In genomic region chr14:53473480-53473879, GRCh38 we compare ENCODE assay signal across 29 cellular contexts.
"Had no signal": no experiment of that assay in that cellular context is flagged by ENCODE, and none has a peak within 500 bp of the region (broad histone marks: within the 10 kb centered on the region; RNA-seq: fewer than 3 reads in every experiment).

No MANE protein-coding gene starts in this region.

- H3K9me3 Mint-ChIP-seq: activated CD4-positive, alpha-beta T cell treated with anti-CD3 and anti-CD28 coated beads, Interleukin-2, amount 10 ng/mL, durations not matched to agents 7 days and 5 days; activated naive CD4-positive, alpha-beta T cell treated with anti-CD3 and anti-CD28 coated beads, Interleukin-2, amount 50 U/mL, for 24 hours; activated T-helper 1 cell treated with anti-CD3 and anti-CD28 coated beads, Interleukin-12 subunit alpha, Interleukin-12 subunit beta, Interleukin-2, Interleukin-4 antibody, amounts not matched to agents 30 ng/mL and 10 ng/mL and 1 ng/mL, durations not matched to agents 14 hours and 24 hours and 36 hours had no signal

- ATAC-seq: activated CD8-positive, alpha-beta T cell treated with anti-CD3 and anti-CD28 coated beads, Interleukin-2, amount 10 ng/mL, durations not matched to agents 7 days and 5 days; gastrocnemius medialis; mucosa of descending colon; sciatic nerve; stimulated activated effector memory CD8-positive, alpha-beta T cell treated with anti-CD3 and anti-CD28 coated beads, Interleukin-12 subunit alpha, Interleukin-12 subunit beta, amount 100 ng/mL, for 72 hours had no signal

- H3K27ac ChIP-seq: esophagus squamous epithelium, gastrocnemius medialis, stomach, suprapubic skin, tibial nerve, vagina, VCaP had no signal

- H3K27ac Mint-ChIP-seq: activated CD4-positive, alpha-beta T cell treated with anti-CD3 and anti-CD28 coated beads, Interleukin-2, amount 10 ng/mL, durations not matched to agents 7 days and 5 days; activated CD8-positive, alpha-beta T cell treated with anti-CD3 and anti-CD28 coated beads, Interleukin-2, amount 10 ng/mL, durations not matched to agents 7 days and 5 days; activated naive CD4-positive, alpha-beta T cell treated with anti-CD3 and anti-CD28 coated beads, Interleukin-2, amount 50 U/mL, for 24 hours; activated T-helper 1 cell treated with anti-CD3 and anti-CD28 coated beads, Interleukin-12 subunit alpha, Interleukin-12 subunit beta, Interleukin-2, Interleukin-4 antibody, amounts not matched to agents 30 ng/mL and 10 ng/mL and 1 ng/mL, durations not matched to agents 14 hours and 24 hours and 36 hours; stimulated activated effector memory CD8-positive, alpha-beta T cell treated with anti-CD3 and anti-CD28 coated beads, Interleukin-12 subunit alpha, Interleukin-12 subunit beta, amount 100 ng/mL, for 72 hours had no signal

- H3K36me3 Mint-ChIP-seq: activated naive CD4-positive, alpha-beta T cell treated with anti-CD3 and anti-CD28 coated beads, Interleukin-2, amount 50 U/mL, for 24 hours; stimulated activated effector memory CD8-positive, alpha-beta T cell treated with anti-CD3 and anti-CD28 coated beads, Interleukin-12 subunit alpha, Interleukin-12 subunit beta, amount 100 ng/mL, for 72 hours had no signal

- H3K4me3 ChIP-seq: esophagus squamous epithelium, gastrocnemius medialis, mucosa of descending colon, stomach, suprapubic skin, tibial nerve, vagina had no signal

- H3K9me3 ChIP-seq: esophagus squamous epithelium, gastrocnemius medialis, mucosa of descending colon, stomach, suprapubic skin, vagina had no signal

- H3K4me3 Mint-ChIP-seq: activated CD4-positive, alpha-beta T cell treated with anti-CD3 and anti-CD28 coated beads, Interleukin-2, amount 10 ng/mL, durations not matched to agents 7 days and 5 days; activated CD8-positive, alpha-beta T cell treated with anti-CD3 and anti-CD28 coated beads, Interleukin-2, amount 10 ng/mL, durations not matched to agents 7 days and 5 days; activated naive CD4-positive, alpha-beta T cell treated with anti-CD3 and anti-CD28 coated beads, Interleukin-2, amount 50 U/mL, for 24 hours; activated T-helper 1 cell treated with anti-CD3 and anti-CD28 coated beads, Interleukin-12 subunit alpha, Interleukin-12 subunit beta, Interleukin-2, Interleukin-4 antibody, amounts not matched to agents 30 ng/mL and 10 ng/mL and 1 ng/mL, durations not matched to agents 14 hours and 24 hours and 36 hours; stimulated activated effector memory CD8-positive, alpha-beta T cell treated with anti-CD3 and anti-CD28 coated beads, Interleukin-12 subunit alpha, Interleukin-12 subunit beta, amount 100 ng/mL, for 72 hours had no signal

- H3K4me1 ChIP-seq: tibial nerve, vagina had no signal

- DNase-seq: activated CD4-positive, alpha-beta T cell treated with anti-CD3 and anti-CD28 coated beads, Interleukin-2, amount 10 ng/mL, durations not matched to agents 7 days and 5 days; activated CD4-positive, CD25-positive, alpha-beta regulatory T cell treated with anti-CD3 and anti-CD28 coated beads, Interleukin-2, amount 50 U/mL, for 72 hours; activated CD8-positive, alpha-beta T cell treated with anti-CD3 and anti-CD28 coated beads, Interleukin-2, amount 10 ng/mL, durations not matched to agents 7 days and 5 days; activated gamma-delta T cell; aorta; central memory CD4-positive, alpha-beta T cell; effector memory CD4-positive, alpha-beta T cell; esophagus squamous epithelium; gastrocnemius medialis; hippocampal formation; left cardiac atrium; mesenchymal stem cell; mucosa of descending colon; occipital lobe; posterior cingulate gyrus; small intestine; stimulated activated CD4-positive, alpha-beta T cell treated with anti-CD3 and anti-CD28 coated beads, Interleukin-2, amount 100 ng/mL, for 24 hours; stomach had no signal

- H3K4me1 Mint-ChIP-seq: activated CD4-positive, alpha-beta T cell treated with anti-CD3 and anti-CD28 coated beads, Interleukin-2, amount 10 ng/mL, durations not matched to agents 7 days and 5 days; activated naive CD4-positive, alpha-beta T cell treated with anti-CD3 and anti-CD28 coated beads, Interleukin-2, amount 50 U/mL, for 24 hours; stimulated activated effector memory CD8-positive, alpha-beta T cell treated with anti-CD3 and anti-CD28 coated beads, Interleukin-12 subunit alpha, Interleukin-12 subunit beta, amount 100 ng/mL, for 72 hours had no signal

- H3K27me3 Mint-ChIP-seq: activated CD4-positive, alpha-beta T cell treated with anti-CD3 and anti-CD28 coated beads, Interleukin-2, amount 10 ng/mL, durations not matched to agents 7 days and 5 days had no signal

- FAIRE-seq: colon, endothelial cell of umbilical vein, islet of Langerhans, small intestine had no signal

- H3K27me3 ChIP-seq: esophagus squamous epithelium, gastrocnemius medialis, stomach, suprapubic skin, tibial nerve, vagina had no signal

- H3K36me3 ChIP-seq: esophagus squamous epithelium, gastrocnemius medialis, stomach, suprapubic skin, tibial nerve, vagina had no signal
